22 cellular contexts compared by ENCODE assay signal in genomic region chr3:158330820-158331219, GRCh38.
DNase-seq lines count a peak whose midpoint lies in the region; ATAC-seq, FAIRE-seq and TF ChIP-seq lines count a peak whose summit lies in the region.
"Had no signal": no experiment of that assay in that cellular context is flagged by ENCODE, and none has a peak within 500 bp of the region (broad histone marks: within the 10 kb centered on the region; RNA-seq: fewer than 3 reads in every experiment).

No MANE protein-coding gene starts in this region.

- H3K4me1 ChIP-seq in KMS-11 (ENCODE audit: low read depth, poor library complexity, severe bottlenecking), result peaks cover 15% of the 10 kb centered on the region
- H3K4me1 ChIP-seq in lower lobe of right lung, result no peaks in the 10 kb centered on the region
- H3K4me1 ChIP-seq: transverse colon had no signal

- H3K4me3 ChIP-seq in KMS-11 (IDR thresholded peaks at IDR 0.05; ENCODE audit: insufficient read depth, low read depth, low read length) (no peak overlapping the region), bronchial epithelial cell (ENCODE audit: low read depth, low read length) (no peak overlapping the region), lower lobe of right lung (no peak overlapping the region)

- TF ChIP-seq CTCF in KMS-11 (conservative IDR thresholded peaks at IDR 0.05; ENCODE audit: low read depth, low read length), result no peak
- no peak for TF ChIP-seq CTCF in bronchial epithelial cell (IDR thresholded peaks at IDR 0.05; ENCODE audit: insufficient read depth, low read length, severe bottlenecking)
- TF ChIP-seq CTCF in lower lobe of right lung (IDR thresholded peaks at IDR 0.05), result no peak

- H3K9me3 Mint-ChIP-seq in activated T-helper 2 cell treated with anti-CD3 and anti-CD28 coated beads, Interferon-gamma antibody, Interleukin-2, Interleukin-4, amounts not matched to agents 10 μg/mL and 5 μg/mL and 100 μg/mL, durations not matched to agents 14 hours and 24 hours and 36 hours, result peaks cover 5% of the 10 kb centered on the region
- H3K9me3 Mint-ChIP-seq: activated CD4-positive, alpha-beta T cell treated with anti-CD3 and anti-CD28 coated beads, Interleukin-2, amount 10 ng/mL, durations not matched to agents 24 days and 14 days had no signal

- no peaks in the 10 kb centered on the region for H3K79me2 ChIP-seq in KMS-11 (ENCODE audit: insufficient read depth, low read depth)

- intact Hi-C loops in activated T-helper 2 cell treated with anti-CD3 and anti-CD28 coated beads, Interferon-gamma antibody, Interleukin-2, Interleukin-4, amounts not matched to agents 10 μg/mL and 5 μg/mL and 100 μg/mL, durations not matched to agents 14 hours and 24 hours and 36 hours (cut with micrococcal nuclease), result no loop called here
- intact Hi-C loops in lower lobe of right lung (cut with DNase I), result no loop called here

- no peaks in the 10 kb centered on the region for H3K4me1 Mint-ChIP-seq in activated T-helper 2 cell treated with anti-CD3 and anti-CD28 coated beads, Interferon-gamma antibody, Interleukin-2, Interleukin-4, amounts not matched to agents 10 μg/mL and 5 μg/mL and 100 μg/mL, durations not matched to agents 14 hours and 24 hours and 36 hours (ENCODE audit: low read depth)
- H3K4me1 Mint-ChIP-seq: activated CD4-positive, alpha-beta T cell treated with anti-CD3 and anti-CD28 coated beads, Interleukin-2, amount 10 ng/mL, durations not matched to agents 24 days and 14 days; nephron had no signal

- H3K9ac ChIP-seq in KMS-11, result peak overlapping the region; percentile 38

- peak overlapping the region; percentile 45; the same call in 1 of the 2 replicates for H3K4me2 ChIP-seq in KMS-11

- FAIRE-seq in bronchial epithelial cell (lab: Jason Lieb, UNC), result no peak
- FAIRE-seq: H54, islet of Langerhans had no signal

- DNase-seq in CD1c-positive myeloid dendritic cell (ENCODE audit: extremely low spot score) (peak; percentile 19), bronchial epithelial cell (ENCODE audit: low read depth) (peak; percentile 58), kidney glomerular epithelial cell (lab: John Stamatoyannopoulos, UW) (peak; percentile 47), lower lobe of right lung (no peak)
- no peak for DNase-seq in activated T-helper 2 cell treated with anti-CD3 and anti-CD28 coated beads, Interferon-gamma antibody, Interleukin-2, Interleukin-4, amounts not matched to agents 10 μg/mL and 5 μg/mL and 100 μg/mL, durations not matched to agents 14 hours and 24 hours and 36 hours (ENCODE audit: low spot score)
- DNase-seq: activated CD4-positive, alpha-beta T cell treated with anti-CD3 and anti-CD28 coated beads, Interleukin-2, amount 10 ng/mL, durations not matched to agents 24 days and 14 days; activated CD8-positive, alpha-beta memory T cell treated with anti-CD3 and anti-CD28 coated beads, Interleukin-2, amount 50 U/mL, for 48 hours; activated naive CD4-positive, alpha-beta T cell; COR-L47; effector memory CD4-positive, alpha-beta T cell; NCI-H1417 treated with DMSO at 0.1 percent for 48 hours; RPMI8226; stimulated activated CD4-positive, alpha-beta T cell treated with anti-CD3 and anti-CD28 coated beads, Interleukin-2, amount 100 ng/mL, for 48 hours; transverse colon had no signal

- H3K36me3 ChIP-seq in KMS-11 (ENCODE audit: insufficient read depth), result no peaks in the 10 kb centered on the region
- H3K36me3 ChIP-seq in bronchial epithelial cell (ENCODE audit: control insufficient read depth, insufficient read depth, low read length), result no peaks in the 10 kb centered on the region
- no peaks in the 10 kb centered on the region for H3K36me3 ChIP-seq in lower lobe of right lung
- H3K36me3 ChIP-seq: transverse colon had no signal

- ATAC-seq in GM19324 (IDR thresholded peaks at IDR 0.05; ENCODE audit: low FRiP score, unreplicated experiment), result no peak
- ATAC-seq in GM19452 (IDR thresholded peaks at IDR 0.05; ENCODE audit: unreplicated experiment), result no peak
- ATAC-seq in lower lobe of right lung, result no peak

- no peak overlapping the region for H2AFZ ChIP-seq in KMS-11 (ENCODE audit: low read depth)

- H3K27me3 ChIP-seq in KMS-11 (ENCODE audit: insufficient read depth, low read depth), result no peaks in the 10 kb centered on the region
- H3K27me3 ChIP-seq in bronchial epithelial cell (ENCODE audit: control insufficient read depth, insufficient read depth, low read length), result no peaks in the 10 kb centered on the region
- no peaks in the 10 kb centered on the region for H3K27me3 ChIP-seq in lower lobe of right lung (ENCODE audit: low read depth)
- H3K27me3 ChIP-seq: transverse colon had no signal

- H3K9me3 ChIP-seq in lower lobe of right lung, result no peaks in the 10 kb centered on the region
- H3K9me3 ChIP-seq: transverse colon had no signal

- no peaks in the 10 kb centered on the region for H3K36me3 Mint-ChIP-seq in activated T-helper 2 cell treated with anti-CD3 and anti-CD28 coated beads, Interferon-gamma antibody, Interleukin-2, Interleukin-4, amounts not matched to agents 10 μg/mL and 5 μg/mL and 100 μg/mL, durations not matched to agents 14 hours and 24 hours and 36 hours (ENCODE audit: low read depth)

- no peak overlapping the region for H3K4me3 Mint-ChIP-seq in activated T-helper 2 cell treated with anti-CD3 and anti-CD28 coated beads, Interferon-gamma antibody, Interleukin-2, Interleukin-4, amounts not matched to agents 10 μg/mL and 5 μg/mL and 100 μg/mL, durations not matched to agents 14 hours and 24 hours and 36 hours (ENCODE audit: low read depth)
- H3K4me3 Mint-ChIP-seq: activated CD4-positive, alpha-beta T cell treated with anti-CD3 and anti-CD28 coated beads, Interleukin-2, amount 10 ng/mL, durations not matched to agents 24 days and 14 days; memory B cell; stimulated activated naive CD8-positive, alpha-beta T cell treated with anti-CD3 and anti-CD28 coated beads, Interleukin-15, Interleukin-2, amounts not matched to agents 100 ng/mL and 50 ng/mL, for 24 hours had no signal

- H3K27me3 Mint-ChIP-seq in activated T-helper 2 cell treated with anti-CD3 and anti-CD28 coated beads, Interferon-gamma antibody, Interleukin-2, Interleukin-4, amounts not matched to agents 10 μg/mL and 5 μg/mL and 100 μg/mL, durations not matched to agents 14 hours and 24 hours and 36 hours (ENCODE audit: low read depth), result no peaks in the 10 kb centered on the region
- H3K27me3 Mint-ChIP-seq: activated CD4-positive, alpha-beta T cell treated with anti-CD3 and anti-CD28 coated beads, Interleukin-2, amount 10 ng/mL, durations not matched to agents 24 days and 14 days; memory B cell; stimulated activated naive CD8-positive, alpha-beta T cell treated with anti-CD3 and anti-CD28 coated beads, Interleukin-15, Interleukin-2, amounts not matched to agents 100 ng/mL and 50 ng/mL, for 24 hours had no signal

- no peaks in the 10 kb centered on the region for H4K20me1 ChIP-seq in KMS-11 (ENCODE audit: insufficient read depth)

- no peak overlapping the region for H3K27ac Mint-ChIP-seq in activated T-helper 2 cell treated with anti-CD3 and anti-CD28 coated beads, Interferon-gamma antibody, Interleukin-2, Interleukin-4, amounts not matched to agents 10 μg/mL and 5 μg/mL and 100 μg/mL, durations not matched to agents 14 hours and 24 hours and 36 hours
- H3K27ac Mint-ChIP-seq: activated CD4-positive, alpha-beta T cell treated with anti-CD3 and anti-CD28 coated beads, Interleukin-2, amount 10 ng/mL, durations not matched to agents 24 days and 14 days; memory B cell; stimulated activated naive CD8-positive, alpha-beta T cell treated with anti-CD3 and anti-CD28 coated beads, Interleukin-15, Interleukin-2, amounts not matched to agents 100 ng/mL and 50 ng/mL, for 24 hours had no signal

- H3K27ac ChIP-seq in KMS-11, result peak overlapping the region; percentile 46
- no peak overlapping the region for H3K27ac ChIP-seq in lower lobe of right lung
- H3K27ac ChIP-seq: transverse colon had no signal

Comparison
In these comparisons a context has a peak if more than half of its experiments do, and no peak if none do; other contexts are left out.
1. DNase-seq: peak in CD1c-positive myeloid dendritic cell (single experiment), bronchial epithelial cell (single experiment) and kidney glomerular epithelial cell (single experiment); none in activated T-helper 2 cell treated with anti-CD3 and anti-CD28 coated beads, Interferon-gamma antibody, Interleukin-2, Interleukin-4, amounts not matched to agents 10 μg/mL and 5 μg/mL and 100 μg/mL, durations not matched to agents 14 hours and 24 hours and 36 hours (single experiment) and lower lobe of right lung (single experiment).